ENCODE assay signal across 12 cellular contexts in genomic region chr17:2412561-2413021, GRCh38. TPM values are rescaled to one million over a fixed set of nuclear protein-coding genes. Genes with fewer than 3 reads are reported as not detected.
A peak's percentile ranks its signal among the peaks of the same experiment; 100 is the strongest.
DNase-seq lines count a peak whose midpoint lies in the region; ATAC-seq lines count a peak whose summit lies in the region.
"Had no signal": no experiment of that assay in that cellular context is flagged by ENCODE, and none has a peak within 500 bp of the region (broad histone marks: within the 10 kb centered on the region; RNA-seq: fewer than 3 reads in every experiment).

No MANE protein-coding gene starts in this region.

- H3K4me2 ChIP-seq in mesenchymal stem cell (ENCODE audit: low read length, poor library complexity, severe bottlenecking) = no peak overlapping the region

- H3K36me3 Mint-ChIP-seq in activated naive CD4-positive, alpha-beta T cell treated with anti-CD3 and anti-CD28 coated beads, Interleukin-2, amount 50 U/mL, for 72 hours = no peaks in the 10 kb centered on the region
- H3K36me3 Mint-ChIP-seq in activated naive CD4-positive, alpha-beta T cell treated with anti-CD3 and anti-CD28 coated beads, Interleukin-2, amount 10 ng/mL, durations not matched to agents 7 days and 5 days = no peaks in the 10 kb centered on the region

- H3K4me1 ChIP-seq in mesenchymal stem cell (ENCODE audit: control insufficient read depth, insufficient read depth, low read depth, low read length) = peaks cover 6% of the 10 kb centered on the region
- H3K4me1 ChIP-seq in HAP-1 = no peaks in the 10 kb centered on the region

- H3K4ac ChIP-seq in mesenchymal stem cell (ENCODE audit: low read depth in 1 of 2, low read length in 2 of 2) = peak overlapping the region in 1 of 2 experiments; percentile 67

- H3K9ac ChIP-seq in mesenchymal stem cell (ENCODE audit: low read length) = peak overlapping the region; percentile 27

- H2BK15ac ChIP-seq in mesenchymal stem cell (ENCODE audit: low read depth, poor library complexity, severe bottlenecking) = no peak overlapping the region

- no peak overlapping the region for H3K18ac ChIP-seq in mesenchymal stem cell (ENCODE audit: low read depth in 1 of 2, low read length in 2 of 2)

- peaks cover 2% of the 10 kb centered on the region for H3K4me1 Mint-ChIP-seq in activated naive CD4-positive, alpha-beta T cell treated with anti-CD3 and anti-CD28 coated beads, Interleukin-2, amount 10 ng/mL, durations not matched to agents 7 days and 5 days

- H2AFZ ChIP-seq in mesenchymal stem cell (ENCODE audit: low read depth, low read length) = peak overlapping the region; percentile 24

- 14% methylated on average over 1 of the region's 2 CpGs for WGBS in mesenchymal stem cell

- H3K9me3 ChIP-seq in mesenchymal stem cell (ENCODE audit: control insufficient read depth, low read length) = no peaks in the 10 kb centered on the region
- H3K9me3 ChIP-seq in HAP-1 = no peaks in the 10 kb centered on the region
- H3K9me3 ChIP-seq: upper lobe of left lung had no signal

- H2AK5ac ChIP-seq in mesenchymal stem cell (ENCODE audit: low read length, severe bottlenecking) = peak overlapping the region; percentile 78

- H2BK12ac ChIP-seq in mesenchymal stem cell (ENCODE audit: low read length in 2 of 2) = peak overlapping the region in 1 of 2 experiments; percentile 39

- H3K23ac ChIP-seq in mesenchymal stem cell (ENCODE audit: low read length in 2 of 2) = no peak overlapping the region

- no peak overlapping the region for H4K91ac ChIP-seq in mesenchymal stem cell (ENCODE audit: low read length)

- H3K36me3 ChIP-seq in mesenchymal stem cell (ENCODE audit: control insufficient read depth in 1 of 2, insufficient read depth in 2 of 2, low read depth in 1 of 2, low read length in 2 of 2) = peaks cover 23 to 24% of the 10 kb centered on the region in 2 experiments
- H3K36me3 ChIP-seq in HAP-1 (replicated peaks) = peaks cover 22% of the 10 kb centered on the region

- H2BK5ac ChIP-seq in mesenchymal stem cell (ENCODE audit: low read depth, low read length, poor library complexity, severe bottlenecking) = no peak overlapping the region

- H2BK120ac ChIP-seq in mesenchymal stem cell (ENCODE audit: low read depth, low read length) = no peak overlapping the region

- H3K27me3 ChIP-seq in mesenchymal stem cell (ENCODE audit: control insufficient read depth in 1 of 2, insufficient read depth in 1 of 2, low read length in 2 of 2) (no peaks in the 10 kb centered on the region), HAP-1 (ENCODE audit: low read depth) (no peaks in the 10 kb centered on the region)
- H3K27me3 ChIP-seq: upper lobe of left lung had no signal

- in situ Hi-C loops in HAP-1 (cut with MboI; ENCODE audit: low sequenced_read_pairs) = no loop called here

- peak overlapping the region; percentile 68 for H3K27ac ChIP-seq in mesenchymal stem cell (ENCODE audit: low read length, poor library complexity, severe bottlenecking)
- H3K27ac ChIP-seq: C4-2B had no signal

- peaks cover 23% of the 10 kb centered on the region for H3K79me1 ChIP-seq in mesenchymal stem cell (replicated peaks; ENCODE audit: low read length, poor library complexity, severe bottlenecking)

- H3K27ac Mint-ChIP-seq in activated naive CD4-positive, alpha-beta T cell treated with anti-CD3 and anti-CD28 coated beads, Interleukin-2, amount 50 U/mL, for 72 hours = peak overlapping the region; percentile 9 to 32
- no peak overlapping the region for H3K27ac Mint-ChIP-seq in activated naive CD4-positive, alpha-beta T cell treated with anti-CD3 and anti-CD28 coated beads, Interleukin-2, amount 10 ng/mL, durations not matched to agents 7 days and 5 days
- H3K27ac Mint-ChIP-seq: activated CD4-positive, alpha-beta T cell treated with anti-CD3 and anti-CD28 coated beads for 36 hours had no signal

- H3K9me3 Mint-ChIP-seq in activated naive CD4-positive, alpha-beta T cell treated with anti-CD3 and anti-CD28 coated beads, Interleukin-2, amount 50 U/mL, for 72 hours = no peaks in the 10 kb centered on the region
- no peaks in the 10 kb centered on the region for H3K9me3 Mint-ChIP-seq in activated naive CD4-positive, alpha-beta T cell treated with anti-CD3 and anti-CD28 coated beads, Interleukin-2, amount 10 ng/mL, durations not matched to agents 7 days and 5 days

- H3K4me3 ChIP-seq in mesenchymal stem cell (ENCODE audit: insufficient read depth in 1 of 2, low read depth in 1 of 2, low read length in 2 of 2) = no peak overlapping the region
- H3K4me3 ChIP-seq in HAP-1 = no peak overlapping the region
- H3K4me3 ChIP-seq: upper lobe of left lung had no signal

- no peak overlapping the region for H3K14ac ChIP-seq in mesenchymal stem cell (ENCODE audit: low read length in 2 of 2)

- CTCF ChIA-PET in activated naive CD4-positive, alpha-beta T cell treated with anti-CD3 and anti-CD28 coated beads, Interleukin-2, amount 10 ng/mL, durations not matched to agents 7 days and 5 days (lab: Charles Lee) = interaction anchor here (23.4 kb wide), 1 partner anchor 30 kb away, joined by 467 read pairs; no protein-coding TSS in a partner anchor

- no peak for DNase-seq in activated naive CD4-positive, alpha-beta T cell treated with anti-CD3 and anti-CD28 coated beads, Interleukin-2, amount 50 U/mL, for 72 hours (ENCODE audit: low spot score in 2 of 2)
- no peak for DNase-seq in activated naive CD4-positive, alpha-beta T cell treated with anti-CD3 and anti-CD28 coated beads, Interleukin-2, amount 10 ng/mL, durations not matched to agents 7 days and 5 days
- DNase-seq in dermis blood vessel endothelial cell (peak; percentile 51), mesenchymal stem cell (peak; percentile 66), SW 1271 (lab: John Stamatoyannopoulos, UW) (no peak), GOT3 (lab: John Stamatoyannopoulos, UW) (no peak), HAP-1 (ENCODE audit: low spot score in 2 of 2) (no peak)
- DNase-seq: activated CD4-positive, alpha-beta T cell treated with anti-CD3 and anti-CD28 coated beads for 36 hours; upper lobe of left lung had no signal

- no peaks in the 10 kb centered on the region for H3K27me3 Mint-ChIP-seq in activated naive CD4-positive, alpha-beta T cell treated with anti-CD3 and anti-CD28 coated beads, Interleukin-2, amount 10 ng/mL, durations not matched to agents 7 days and 5 days
- H3K27me3 Mint-ChIP-seq: activated CD4-positive, alpha-beta T cell treated with anti-CD3 and anti-CD28 coated beads for 36 hours had no signal

- ATAC-seq in activated naive CD4-positive, alpha-beta T cell treated with anti-CD3 and anti-CD28 coated beads, Interleukin-2, amount 50 U/mL, for 72 hours = no peak
- no peak for ATAC-seq in GM21381 (IDR thresholded peaks at IDR 0.05; ENCODE audit: unreplicated experiment)
- ATAC-seq: activated CD4-positive, alpha-beta T cell treated with anti-CD3 and anti-CD28 coated beads for 36 hours; esophagus mucosa had no signal

- peak overlapping the region; percentile 75 for H4K8ac ChIP-seq in mesenchymal stem cell (ENCODE audit: low read length)

- H3K4me3 Mint-ChIP-seq in activated naive CD4-positive, alpha-beta T cell treated with anti-CD3 and anti-CD28 coated beads, Interleukin-2, amount 10 ng/mL, durations not matched to agents 7 days and 5 days = no peak overlapping the region
- H3K4me3 Mint-ChIP-seq: activated CD4-positive, alpha-beta T cell treated with anti-CD3 and anti-CD28 coated beads for 36 hours had no signal

RNA-seq across cellular contexts. Expression of gene MNT, which starts 11.7 kb away (rescaled TPM):
- 10 to 100 TPM; 23.4 to 31.9 TPM for total RNA-seq in activated naive CD4-positive, alpha-beta T cell treated with anti-CD3 and anti-CD28 coated beads, Interleukin-2, amount 50 U/mL, for 72 hours
- total RNA-seq in dermis blood vessel endothelial cell = 3.9 and 5.1 TPM in 2 replicates
- polyA plus RNA-seq in mesenchymal stem cell (2013, experiment 1 of 2) = 21.1 TPM
- polyA plus RNA-seq in mesenchymal stem cell (2013, experiment 2 of 2) = 19.7 TPM

Comparison
In these comparisons a context has a peak if more than half of its experiments do, and no peak if none do; other contexts are left out.
1. DNase-seq: peak in dermis blood vessel endothelial cell (single experiment) and mesenchymal stem cell (single experiment); none in activated naive CD4-positive, alpha-beta T cell treated with anti-CD3 and anti-CD28 coated beads, Interleukin-2, amount 50 U/mL, for 72 hours (0 of 2), activated naive CD4-positive, alpha-beta T cell treated with anti-CD3 and anti-CD28 coated beads, Interleukin-2, amount 10 ng/mL, durations not matched to agents 7 days and 5 days (single experiment), SW 1271 (0 of 2), GOT3 (single experiment) and HAP-1 (0 of 2).